12 cellular contexts compared by ENCODE assay signal in the genomic region with DNA sequence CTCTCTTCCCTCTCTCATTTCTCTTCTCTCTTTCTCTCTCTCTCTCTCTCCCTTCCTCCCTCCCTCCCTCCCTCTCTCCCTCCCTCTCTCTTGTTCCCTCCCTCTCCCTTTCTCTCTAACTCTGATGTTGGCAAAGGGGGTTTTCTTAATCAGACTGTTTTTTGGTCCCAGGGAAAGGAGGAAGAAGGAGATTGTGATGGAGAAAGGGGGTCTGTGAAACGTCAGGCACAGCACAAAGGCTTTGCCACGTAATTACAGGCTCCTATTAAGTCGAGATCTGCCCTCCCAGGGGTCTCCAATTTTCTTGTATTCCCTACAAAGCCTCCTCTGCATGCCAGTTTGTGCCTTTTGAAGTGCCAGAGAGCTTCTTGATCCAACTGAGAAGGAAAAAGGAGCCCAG. TPM values are rescaled to one million over a fixed set of nuclear protein-coding genes. Genes with fewer than 3 reads are reported as not detected.
DNase-seq lines count a peak whose midpoint lies in the region; ATAC-seq and TF ChIP-seq lines count a peak whose summit lies in the region.
"Had no signal": no experiment of that assay in that cellular context is flagged by ENCODE, and none has a peak within 500 bp of the region (broad histone marks: within the 10 kb centered on the region; RNA-seq: fewer than 3 reads in every experiment).

No MANE protein-coding gene starts in this region.

- intact Hi-C loops in upper lobe of right lung (cut with DNase I) = no loop called here

- DNase-seq in NCI-H1417 (lab: John Stamatoyannopoulos, UW) (peak in 2 of 3 experiments; percentile 53 to 61), NCI-H1417 treated with DMSO at 0.1 percent for 48 hours (lab: John Stamatoyannopoulos, UW) (no peak), endodermal cell (peak; percentile 55), upper lobe of right lung (no peak)
- DNase-seq in effector memory CD8-positive, alpha-beta T cell = no peak

- TF ChIP-seq CTCF in endodermal cell (conservative IDR thresholded peaks at IDR 0.05) = no peak
- TF ChIP-seq CTCF in upper lobe of right lung (IDR thresholded peaks at IDR 0.05) = no peak

- H3K4me3 Mint-ChIP-seq in endodermal cell = peak overlapping the region; percentile 57
- H3K4me3 Mint-ChIP-seq in effector memory CD8-positive, alpha-beta T cell = no peak overlapping the region
- H3K4me3 Mint-ChIP-seq: stimulated activated naive CD8-positive, alpha-beta T cell treated with anti-CD3 and anti-CD28 coated beads, Interleukin-15, Interleukin-2, amounts not matched to agents 100 ng/mL and 50 ng/mL, for 24 hours had no signal

- H3K36me3 ChIP-seq in endodermal cell (ENCODE audit: control insufficient read depth, insufficient read depth, low read length) (no peaks in the 10 kb centered on the region), mesodermal cell (ENCODE audit: control insufficient read depth, insufficient read depth, low read length) (no peaks in the 10 kb centered on the region), upper lobe of right lung (no peaks in the 10 kb centered on the region)

- H3K4me3 ChIP-seq in endodermal cell (ENCODE audit: low read length) (peak overlapping the region; percentile 32), mesodermal cell (ENCODE audit: extremely low read depth, insufficient read depth, low read length, poor library complexity, severe bottlenecking) (peak overlapping the region; percentile 54), upper lobe of right lung (peak overlapping the region; percentile 62)

- 3 to 20% methylated on average over 1 to 3 of the region's 3 CpGs for WGBS in endodermal cell (ENCODE audit: insufficient coverage in 1 of 2, insufficient read length in 1 of 2), 2 experiments
- WGBS in mesodermal cell (ENCODE audit: insufficient coverage in 2 of 2), 2 experiments = 0 to 3% methylated on average over 3 of the region's 3 CpGs

- H3K4me1 Mint-ChIP-seq in endodermal cell = peaks cover 22% of the 10 kb centered on the region
- peaks cover 3 to 25% of the 10 kb centered on the region in 2 donors for H3K4me1 Mint-ChIP-seq in effector memory CD8-positive, alpha-beta T cell (ENCODE audit: low read depth in 2 of 2)

- H3K9me3 ChIP-seq in endodermal cell (ENCODE audit: control insufficient read depth, low read length) (no peaks in the 10 kb centered on the region), mesodermal cell (ENCODE audit: control insufficient read depth, low read length) (no peaks in the 10 kb centered on the region), upper lobe of right lung (no peaks in the 10 kb centered on the region)

- H3K27me3 Mint-ChIP-seq in endodermal cell (ENCODE audit: insufficient read depth) = peaks cover 99% of the 10 kb centered on the region
- peaks cover 72 to 93% of the 10 kb centered on the region in 2 donors for H3K27me3 Mint-ChIP-seq in effector memory CD8-positive, alpha-beta T cell

- no peaks in the 10 kb centered on the region for H3K36me3 Mint-ChIP-seq in endodermal cell (ENCODE audit: low read depth)
- H3K36me3 Mint-ChIP-seq in effector memory CD8-positive, alpha-beta T cell (ENCODE audit: insufficient read depth) = no peaks in the 10 kb centered on the region

- H3K9me3 Mint-ChIP-seq in endodermal cell = peaks cover 4% of the 10 kb centered on the region
- H3K9me3 Mint-ChIP-seq in effector memory CD8-positive, alpha-beta T cell = no peaks in the 10 kb centered on the region
- H3K9me3 Mint-ChIP-seq: activated T-helper 2 cell treated with anti-CD3 and anti-CD28 coated beads, Interferon-gamma antibody, Interleukin-2, Interleukin-4, amounts not matched to agents 10 μg/mL and 5 μg/mL and 100 μg/mL, durations not matched to agents 14 hours and 24 hours and 36 hours; stimulated activated naive CD8-positive, alpha-beta T cell treated with anti-CD3 and anti-CD28 coated beads, Interleukin-15, Interleukin-2, amounts not matched to agents 100 ng/mL and 50 ng/mL, for 24 hours had no signal

- no peak overlapping the region for H3K9ac ChIP-seq in endodermal cell (ENCODE audit: extremely low read depth, low read length, poor library complexity, severe bottlenecking)
- H3K9ac ChIP-seq: parathyroid adenoma had no signal

- H3K27ac ChIP-seq in endodermal cell (ENCODE audit: low read depth, low read length) (no peak overlapping the region), mesodermal cell (ENCODE audit: low read depth, low read length, severe bottlenecking) (peak overlapping the region; percentile 85), upper lobe of right lung (peak overlapping the region; percentile 73)
- H3K27ac ChIP-seq: parathyroid adenoma had no signal

- ATAC-seq in upper lobe of right lung (no peak), HG03378 (IDR thresholded peaks at IDR 0.05; ENCODE audit: unreplicated experiment) (no peak), GM21825 (IDR thresholded peaks at IDR 0.05; ENCODE audit: unreplicated experiment) (no peak)
- no peak for ATAC-seq in effector memory CD8-positive, alpha-beta T cell (replicated peaks)

- H3K27ac Mint-ChIP-seq in endodermal cell = no peak overlapping the region
- no peak overlapping the region for H3K27ac Mint-ChIP-seq in effector memory CD8-positive, alpha-beta T cell
- H3K27ac Mint-ChIP-seq: activated T-helper 2 cell treated with anti-CD3 and anti-CD28 coated beads, Interferon-gamma antibody, Interleukin-2, Interleukin-4, amounts not matched to agents 10 μg/mL and 5 μg/mL and 100 μg/mL, durations not matched to agents 14 hours and 24 hours and 36 hours; stimulated activated naive CD8-positive, alpha-beta T cell treated with anti-CD3 and anti-CD28 coated beads, Interleukin-15, Interleukin-2, amounts not matched to agents 100 ng/mL and 50 ng/mL, for 24 hours had no signal

- H3K4me1 ChIP-seq in endodermal cell (ENCODE audit: control insufficient read depth, insufficient read depth, low read length) (peaks cover 8% of the 10 kb centered on the region), mesodermal cell (ENCODE audit: control insufficient read depth, insufficient read depth, low read length, poor library complexity, severe bottlenecking) (peaks cover 22% of the 10 kb centered on the region), upper lobe of right lung (peaks cover 4% of the 10 kb centered on the region)
- H3K4me1 ChIP-seq: parathyroid adenoma had no signal

- H3K27me3 ChIP-seq in endodermal cell (ENCODE audit: control insufficient read depth, insufficient read depth, low read length, poor library complexity, severe bottlenecking) (peaks cover 100% of the 10 kb centered on the region), upper lobe of right lung (peaks cover 79% of the 10 kb centered on the region)

RNA-seq across cellular contexts. Expression of a gene that starts 0.9 kb away (rescaled TPM):
- not detected for total RNA-seq in endodermal cell
- 13.7 TPM for polyA plus RNA-seq in endodermal cell (2013, experiment 1 of 2)
- polyA plus RNA-seq in endodermal cell (2013, experiment 2 of 2) = 14.4 TPM
- polyA plus RNA-seq in mesodermal cell (2013, experiment 1 of 2) = 76.0 TPM
- polyA plus RNA-seq in mesodermal cell (2013, experiment 2 of 2) = 84.5 TPM
- total RNA-seq in upper lobe of right lung = 25.9 TPM
- total RNA-seq: activated T-helper 2 cell treated with anti-CD3 and anti-CD28 coated beads, Interferon-gamma antibody, Interleukin-2, Interleukin-4, amounts not matched to agents 10 μg/mL and 5 μg/mL and 100 μg/mL, durations not matched to agents 14 hours and 24 hours and 36 hours; NCI-H460 had no signal

Comparison
In these comparisons a context has a peak if more than half of its experiments do, and no peak if none do; other contexts are left out.
1. DNase-seq: peak in NCI-H1417 (2 of 3) and endodermal cell (single experiment); none in NCI-H1417 treated with DMSO at 0.1 percent for 48 hours (single experiment), upper lobe of right lung (single experiment) and effector memory CD8-positive, alpha-beta T cell (0 of 3).
2. RNA of a gene that starts 0.9 kb away (total RNA-seq): 25.9 TPM in upper lobe of right lung (single experiment); not detected in endodermal cell; every median in the first group is over 10 times any median in the second.
3. Peak in every context shown above with its lines, with median percentiles within 50 percentile points of each other: H3K4me3 ChIP-seq.